In the genomic region with DNA sequence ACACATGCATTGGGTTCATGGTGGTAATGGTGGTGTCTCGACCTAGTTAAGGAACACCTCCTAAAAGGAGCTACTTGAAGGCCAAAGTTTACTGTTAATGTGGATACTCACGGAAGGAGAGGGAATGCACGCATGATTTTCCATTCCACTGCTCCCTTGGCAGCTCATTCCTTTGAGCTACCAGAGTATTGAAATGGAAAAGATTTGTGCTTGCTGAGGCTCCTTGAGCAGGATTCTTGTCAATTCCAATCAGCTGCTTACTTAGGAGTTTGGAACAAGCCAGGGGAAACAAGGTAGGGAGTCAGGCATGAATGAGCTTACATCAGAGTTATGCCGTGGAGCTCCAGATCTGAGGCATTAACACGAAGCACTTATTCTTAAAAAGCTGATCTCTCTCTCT, we compare ENCODE assay signal across 24 cellular contexts.
DNase-seq lines count a peak whose midpoint lies in the region; ATAC-seq and TF ChIP-seq lines count a peak whose summit lies in the region.
"Had no signal": no experiment of that assay in that cellular context is flagged by ENCODE, and none has a peak within 500 bp of the region (broad histone marks: within the 10 kb centered on the region; RNA-seq: fewer than 3 reads in every experiment).

No MANE protein-coding gene starts in this region.

- H3K36me3 ChIP-seq in PC-9 (ENCODE audit: low read depth) (no peaks in the 10 kb centered on the region), neural progenitor cell (no peaks in the 10 kb centered on the region), osteoblast (ENCODE audit: insufficient read depth, low read length) (no peaks in the 10 kb centered on the region)
- H3K36me3 ChIP-seq: BLaER1, SJCRH30, thoracic aorta had no signal

- H3K4me1 ChIP-seq in PC-9 (replicated peaks; ENCODE audit: insufficient read depth) (no peaks in the 10 kb centered on the region), neural progenitor cell (no peaks in the 10 kb centered on the region), osteoblast (ENCODE audit: insufficient read depth, low read length) (no peaks in the 10 kb centered on the region)
- H3K4me1 ChIP-seq: BLaER1, parathyroid adenoma, SJCRH30 had no signal

- H3K27ac ChIP-seq in PC-9: no peak overlapping the region
- no peak overlapping the region for H3K27ac ChIP-seq in neural progenitor cell
- H3K27ac ChIP-seq in osteoblast (ENCODE audit: low read depth, low read length): no peak overlapping the region
- H3K27ac ChIP-seq: BLaER1, parathyroid adenoma, SJCRH30, thoracic aorta had no signal

- peak overlapping the region; percentile 41 for H3K4me3 Mint-ChIP-seq in Calu3 (ENCODE audit: low read depth, unreplicated experiment)
- H3K4me3 Mint-ChIP-seq in neural progenitor cell: no peak overlapping the region
- H3K4me3 Mint-ChIP-seq: activated naive CD4-positive, alpha-beta T cell treated with anti-CD3 and anti-CD28 coated beads for 36 hours; activated T-cell treated with anti-CD3 and anti-CD28 coated beads, Interleukin-2, amount 50 U/mL, for 72 hours; naive B cell had no signal

- H3K9me2 ChIP-seq in PC-9 (ENCODE audit: insufficient read depth): no peaks in the 10 kb centered on the region

- H3K27me3 Mint-ChIP-seq in Calu3 (ENCODE audit: unreplicated experiment) (no peaks in the 10 kb centered on the region), neural progenitor cell (ENCODE audit: insufficient read depth, low read depth) (no peaks in the 10 kb centered on the region)
- H3K27me3 Mint-ChIP-seq: naive B cell had no signal

- no peaks in the 10 kb centered on the region for H3K27me3 ChIP-seq in PC-9 (ENCODE audit: insufficient read depth, low read depth)
- no peaks in the 10 kb centered on the region for H3K27me3 ChIP-seq in neural progenitor cell
- no peaks in the 10 kb centered on the region for H3K27me3 ChIP-seq in osteoblast (ENCODE audit: insufficient read depth, low read length)
- H3K27me3 ChIP-seq: BLaER1, SJCRH30 had no signal

- H3K4me1 Mint-ChIP-seq in Calu3 (ENCODE audit: low read depth, unreplicated experiment): no peaks in the 10 kb centered on the region
- H3K4me1 Mint-ChIP-seq in neural progenitor cell: peaks cover 25% of the 10 kb centered on the region
- H3K4me1 Mint-ChIP-seq: naive B cell had no signal

- TF ChIP-seq CTCF in Calu3 (IDR thresholded peaks at IDR 0.05; ENCODE audit: unreplicated experiment) (no peak), PC-9 (conservative IDR thresholded peaks at IDR 0.05) (no peak), epithelial cell of proximal tubule (conservative IDR thresholded peaks at IDR 0.05; ENCODE audit: low read depth, low read length) (no peak), neural progenitor cell (IDR thresholded peaks at IDR 0.05) (no peak), osteoblast (IDR thresholded peaks at IDR 0.05; ENCODE audit: extremely low read depth, low read depth, low read length) (no peak)

- H3F3A ChIP-seq in PC-9 (ENCODE audit: insufficient read depth, low read depth): no peaks in the 10 kb centered on the region
- H3F3A ChIP-seq in neural progenitor cell (ENCODE audit: low read depth): no peaks in the 10 kb centered on the region

- H3K4me2 ChIP-seq in PC-9 (no peak overlapping the region), neural progenitor cell (no peak overlapping the region), osteoblast (ENCODE audit: insufficient read depth, low read length) (no peak overlapping the region)
- H3K4me2 ChIP-seq: BLaER1 had no signal

- H3K27ac Mint-ChIP-seq in Calu3 (ENCODE audit: unreplicated experiment): peak overlapping the region; percentile 27
- no peak overlapping the region for H3K27ac Mint-ChIP-seq in neural progenitor cell
- H3K27ac Mint-ChIP-seq: activated naive CD4-positive, alpha-beta T cell treated with anti-CD3 and anti-CD28 coated beads for 36 hours; activated T-cell treated with anti-CD3 and anti-CD28 coated beads, Interleukin-2, amount 50 U/mL, for 72 hours; naive B cell had no signal

- ATAC-seq in HG02970 (IDR thresholded peaks at IDR 0.05; ENCODE audit: low FRiP score, unreplicated experiment): no peak
- ATAC-seq: left lobe of liver, sciatic nerve had no signal

- H2AFZ ChIP-seq in PC-9: 0 out of 2 replicates have a peak overlapping the region, but pooled peaks have one; percentile 15
- H2AFZ ChIP-seq in neural progenitor cell (replicated peaks): no peak overlapping the region
- no peak overlapping the region for H2AFZ ChIP-seq in osteoblast (ENCODE audit: low read length)
- H2AFZ ChIP-seq: parathyroid adenoma had no signal

- no TSS peak for BruUV-seq in Calu3 (replicated peaks; lab: Mats Ljungman, UMichigan)
- no TSS peak for BruUV-seq in PC-9 (replicated peaks; lab: Mats Ljungman, UMichigan)

- H3K4me3 ChIP-seq in PC-9 (no peak overlapping the region), epithelial cell of proximal tubule (ENCODE audit: low read depth, low read length) (peak overlapping the region; percentile 20), neural progenitor cell (no peak overlapping the region), osteoblast (ENCODE audit: insufficient read depth, low read length) (no peak overlapping the region)
- H3K4me3 ChIP-seq: BLaER1, SJCRH30, thoracic aorta had no signal

- POLR2A ChIA-PET in PC-9 (lab: Charles Lee; ENCODE audit: unreplicated experiment): no interaction called here

- H3K79me2 ChIP-seq in PC-9 (ENCODE audit: low read depth) (no peaks in the 10 kb centered on the region), neural progenitor cell (ENCODE audit: low read depth) (no peaks in the 10 kb centered on the region), osteoblast (ENCODE audit: insufficient read depth, low read length) (no peaks in the 10 kb centered on the region)
- H3K79me2 ChIP-seq: parathyroid adenoma had no signal

- CTCF ChIA-PET in Calu3 (lab: Charles Lee): no interaction called here
- CTCF ChIA-PET in PC-9 (lab: Charles Lee): no interaction called here

- DNase-seq in Calu3 (no peak), PC-9 (no peak), epithelial cell of proximal tubule (ENCODE audit: low read depth) (peak; percentile 100), neural progenitor cell (ENCODE audit: low spot score) (peak; percentile 38), NCI-H526 treated with DMSO at 0.1 percent for 48 hours (lab: John Stamatoyannopoulos, UW) (no peak), SHP77 (lab: John Stamatoyannopoulos, UW) (no peak), osteoblast (ENCODE audit: insufficient read length, low spot score, missing footprints) (no peak)
- DNase-seq: activated CD4-positive, alpha-beta T cell treated with anti-CD3 and anti-CD28 coated beads for 4 hours; dermis blood vessel endothelial cell; Karpas-422; mesendoderm; naive B cell; NCI-H1694; OCI-M1; stimulated activated naive CD4-positive, alpha-beta T cell treated with Interleukin-2 at 50 U/mL for 16 hours had no signal

- no peaks in the 10 kb centered on the region for H3K9me3 ChIP-seq in PC-9 (ENCODE audit: insufficient read depth, low read depth)
- no peaks in the 10 kb centered on the region for H3K9me3 ChIP-seq in neural progenitor cell (ENCODE audit: low read depth)
- H3K9me3 ChIP-seq in osteoblast (ENCODE audit: low read depth, low read length): no peaks in the 10 kb centered on the region
- H3K9me3 ChIP-seq: BLaER1, SJCRH30, thoracic aorta had no signal

- H3K36me3 Mint-ChIP-seq in Calu3 (ENCODE audit: insufficient read depth, unreplicated experiment) (no peaks in the 10 kb centered on the region), neural progenitor cell (no peaks in the 10 kb centered on the region)
- H3K36me3 Mint-ChIP-seq: naive B cell had no signal

- intact Hi-C loops in Calu3 (cut with micrococcal nuclease; ENCODE audit: unreplicated experiment) (no loop called here), PC-9 (cut with micrococcal nuclease; ENCODE audit: unreplicated experiment) (no loop called here)

- no peaks in the 10 kb centered on the region for H3K9me3 Mint-ChIP-seq in Calu3 (ENCODE audit: low read depth, unreplicated experiment)
- H3K9me3 Mint-ChIP-seq in neural progenitor cell: no peaks in the 10 kb centered on the region
- H3K9me3 Mint-ChIP-seq: activated naive CD4-positive, alpha-beta T cell treated with anti-CD3 and anti-CD28 coated beads for 36 hours; activated T-cell treated with anti-CD3 and anti-CD28 coated beads, Interleukin-2, amount 50 U/mL, for 72 hours had no signal

- no peak overlapping the region for H3K9ac ChIP-seq in neural progenitor cell
- H3K9ac ChIP-seq: BLaER1, parathyroid adenoma had no signal

- H4K20me1 ChIP-seq in PC-9 (ENCODE audit: insufficient read depth): no peaks in the 10 kb centered on the region
- H4K20me1 ChIP-seq in neural progenitor cell (ENCODE audit: low read depth): no peaks in the 10 kb centered on the region
- no peaks in the 10 kb centered on the region for H4K20me1 ChIP-seq in osteoblast (ENCODE audit: insufficient read depth, low read length)
- H4K20me1 ChIP-seq: BLaER1 had no signal

Comparison
In these comparisons a context has a peak if more than half of its experiments do, and no peak if none do; other contexts are left out.
1. DNase-seq: peak in epithelial cell of proximal tubule (single experiment) and neural progenitor cell (single experiment); none in Calu3 (single experiment), PC-9 (0 of 2), NCI-H526 treated with DMSO at 0.1 percent for 48 hours (single experiment), SHP77 (0 of 2) and osteoblast (single experiment).